Comparison of ENCODE assay signal across 12 cellular contexts in the genomic region with DNA sequence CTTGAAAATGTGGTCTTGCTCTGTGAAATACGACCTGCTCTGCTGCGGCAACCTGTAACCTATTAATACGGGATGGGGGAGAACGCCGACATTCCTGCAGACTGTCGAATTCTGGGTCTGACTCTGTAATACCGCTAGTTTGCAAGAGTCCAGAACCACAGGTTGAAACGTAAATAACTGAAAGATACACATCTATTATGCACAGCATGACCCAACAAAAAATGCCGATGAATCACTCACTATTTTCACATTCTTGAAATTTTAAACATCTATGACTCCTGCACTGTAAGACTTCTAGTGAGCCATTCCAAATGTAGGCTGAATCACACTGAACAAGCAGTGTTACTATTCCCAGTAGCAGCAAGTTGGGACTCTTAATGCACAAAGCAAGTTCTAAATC. TPM values are rescaled to one million over a fixed set of nuclear protein-coding genes. Genes with fewer than 3 reads are reported as not detected.
A peak's percentile ranks its signal among the peaks of the same experiment; 100 is the strongest.
DNase-seq lines count a peak whose midpoint lies in the region; ATAC-seq, FAIRE-seq and TF ChIP-seq lines count a peak whose summit lies in the region.
"Had no signal": no experiment of that assay in that cellular context is flagged by ENCODE, and none has a peak within 500 bp of the region (broad histone marks: within the 10 kb centered on the region; RNA-seq: fewer than 3 reads in every experiment).

No MANE protein-coding gene starts in this region.

- H3K4me3 ChIP-seq in A549 (peak overlapping the region; percentile 1; the same call in 1 of the 3 replicates), MM.1S (ENCODE audit: low read length) (no peak overlapping the region)
- H3K4me3 ChIP-seq: BLaER1, mucosa of descending colon had no signal

- H3K79me2 ChIP-seq in MM.1S (ENCODE audit: low read length), result no peaks in the 10 kb centered on the region

- POLR2A ChIA-PET in A549 (lab: Yijun Ruan, JAX), result no interaction called here

- intact Hi-C loops in Right ventricle myocardium superior (cut with DNase I), result no loop called here

- ATAC-seq in A549 (peak; percentile 90 to 93), GM18505 (IDR thresholded peaks at IDR 0.05; ENCODE audit: unreplicated experiment) (no peak), Right ventricle myocardium superior (ENCODE audit: poor library complexity) (no peak)
- ATAC-seq: mucosa of descending colon had no signal

- no peak overlapping the region for H2AFZ ChIP-seq in MM.1S (ENCODE audit: low read length)

- H3K4me2 ChIP-seq in A549 (peak overlapping the region; percentile 68), MM.1S (ENCODE audit: low read depth, low read length) (no peak overlapping the region)
- H3K4me2 ChIP-seq: BLaER1 had no signal

- peak; percentile 98 for FAIRE-seq in A549 (lab: Jason Lieb, UNC)

- no peak overlapping the region for H3K9ac ChIP-seq in MM.1S (ENCODE audit: low read length)
- H3K9ac ChIP-seq: BLaER1 had no signal

- peak overlapping the region; percentile 80 to 91 for H3K27ac ChIP-seq in A549
- no peak overlapping the region for H3K27ac ChIP-seq in MM.1S (ENCODE audit: low read length)
- H3K27ac ChIP-seq: BLaER1 had no signal

- TF ChIP-seq EP300 in A549 (IDR thresholded peaks at IDR 0.05), result peak; percentile 54 to 88; a peak in 3 of 5 replicates

- no peaks in the 10 kb centered on the region for H4K20me1 ChIP-seq in MM.1S (ENCODE audit: insufficient read depth, low read length)
- H4K20me1 ChIP-seq: BLaER1 had no signal

- DNase-seq in A549 (ENCODE audit: low read depth in 1 of 2, low spot score in 1 of 2) (peak; percentile 83 to 89), HT1080 (ENCODE audit: low read depth) (peak; percentile 98), brain pericyte (ENCODE audit: low read depth, low spot score) (peak; percentile 32), kidney glomerular epithelial cell (lab: John Stamatoyannopoulos, UW) (peak; percentile 99), middle frontal gyrus (ENCODE audit: extremely low spot score, low spot score) (no peak), Right ventricle myocardium superior (no peak), MM.1S (no peak)
- DNase-seq: activated B cell treated with CpG ODN at 0.5 μM for 24 hours; activated naive CD4-positive, alpha-beta T cell treated with anti-CD3 and anti-CD28 coated beads, Interleukin-2, amount 10 ng/mL, durations not matched to agents 7 days and 5 days; mucosa of descending colon had no signal

- TF ChIP-seq CTCF in A549 (IDR thresholded peaks at IDR 0.05) (no peak), MM.1S (IDR thresholded peaks at IDR 0.05; ENCODE audit: low read length) (no peak)

- no peaks in the 10 kb centered on the region for H3K27me3 ChIP-seq in MM.1S (replicated peaks; ENCODE audit: insufficient read depth, low read length)
- H3K27me3 ChIP-seq: BLaER1 had no signal

- no peak for TF ChIP-seq POLR2A in A549 (IDR thresholded peaks at IDR 0.05; ENCODE audit: low read length)
- TF ChIP-seq POLR2A in GM18505 (IDR thresholded peaks at IDR 0.05; ENCODE audit: borderline replicate concordance, extremely low read depth, insufficient read depth, insufficient read length), result no peak

- no peaks in the 10 kb centered on the region for H3F3A ChIP-seq in MM.1S (ENCODE audit: insufficient read depth, low read length)

- under 1% methylated on average over 9 of the region's 9 CpGs for WGBS in A549 (ENCODE audit: missing lambda C conversion rate)

- CTCF ChIA-PET in A549 (lab: Yijun Ruan, JAX), result interaction anchor here (0.8 to 19.5 kb wide), 5 partner anchors 9 to 303 kb away, joined by 3 to 410 read pairs (median 3); a partner anchor contains a TSS

- H3K36me3 ChIP-seq in MM.1S (replicated peaks; ENCODE audit: insufficient read depth, low read length), result no peaks in the 10 kb centered on the region

- H3K9me2 ChIP-seq in MM.1S (replicated peaks; ENCODE audit: insufficient read depth, low read length), result no peaks in the 10 kb centered on the region

- H3K9me3 ChIP-seq in A549 (no peaks in the 10 kb centered on the region), MM.1S (replicated peaks; ENCODE audit: insufficient read depth, low read length) (no peaks in the 10 kb centered on the region)
- H3K9me3 ChIP-seq: BLaER1, mucosa of descending colon had no signal

- H3K4me1 ChIP-seq in A549 (peaks cover 55% of the 10 kb centered on the region), MM.1S (ENCODE audit: low read length) (no peaks in the 10 kb centered on the region)
- H3K4me1 ChIP-seq: BLaER1 had no signal

- TF ChIP-seq RAD21 in A549 (conservative IDR thresholded peaks at IDR 0.05 in 1 of 2, IDR thresholded peaks at IDR 0.05 in 1 of 2), result peak; percentile 7 to 31; a peak in 2 of 5 replicates

TF ChIP-seq in A549, 52 proteins besides CTCF, POLR2A, EP300 and RAD21 (continues in another document):
- TF ChIP-seq, protein P1, sequence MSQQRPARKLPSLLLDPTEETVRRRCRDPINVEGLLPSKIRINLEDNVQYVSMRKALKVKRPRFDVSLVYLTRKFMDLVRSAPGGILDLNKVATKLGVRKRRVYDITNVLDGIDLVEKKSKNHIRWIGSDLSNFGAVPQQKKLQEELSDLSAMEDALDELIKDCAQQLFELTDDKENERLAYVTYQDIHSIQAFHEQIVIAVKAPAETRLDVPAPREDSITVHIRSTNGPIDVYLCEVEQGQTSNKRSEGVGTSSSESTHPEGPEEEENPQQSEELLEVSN (IDR thresholded peaks at IDR 0.05; ENCODE audit: borderline replicate concordance, low read depth), result no peak
- peak; percentile 99 for TF ChIP-seq GATA3 (IDR thresholded peaks at IDR 0.05; ENCODE audit: borderline replicate concordance)
- TF ChIP-seq ESRRA (IDR thresholded peaks at IDR 0.05; ENCODE audit: borderline replicate concordance, low read length), result no peak
- TF ChIP-seq NFE2L2 (conservative IDR thresholded peaks at IDR 0.05; ENCODE audit: low read length), result peak; percentile 56; the same call in 1 of the 2 replicates
- TF ChIP-seq ZNF302 (CRISPR knock-in tag; IDR thresholded peaks at IDR 0.05), result no peak
- TF ChIP-seq KDM1A (IDR thresholded peaks at IDR 0.05; ENCODE audit: low read depth), result no peak
- peak; percentile 94 for TF ChIP-seq FOSL2 (IDR thresholded peaks at IDR 0.05)
- TF ChIP-seq FOSL2 (CRISPR knock-in tag; IDR thresholded peaks at IDR 0.05), result peak; percentile 98
- no peak for TF ChIP-seq BHLHE40 (IDR thresholded peaks at IDR 0.05; ENCODE audit: low read depth, low read length)
- TF ChIP-seq MAFK (IDR thresholded peaks at IDR 0.05; ENCODE audit: partially characterized antibody), result peak; percentile 91
- TF ChIP-seq, protein P2, sequence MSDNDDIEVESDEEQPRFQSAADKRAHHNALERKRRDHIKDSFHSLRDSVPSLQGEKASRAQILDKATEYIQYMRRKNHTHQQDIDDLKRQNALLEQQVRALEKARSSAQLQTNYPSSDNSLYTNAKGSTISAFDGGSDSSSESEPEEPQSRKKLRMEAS (IDR thresholded peaks at IDR 0.05), result peak; percentile 84
- TF ChIP-seq ZC3H11A (IDR thresholded peaks at IDR 0.05), result no peak
- TF ChIP-seq RNF2 (IDR thresholded peaks at IDR 0.05; ENCODE audit: borderline replicate concordance, low read depth), result no peak
- no peak for TF ChIP-seq TP53 (CRISPR knock-in tag; IDR thresholded peaks at IDR 0.05)
- TF ChIP-seq, protein P3, sequence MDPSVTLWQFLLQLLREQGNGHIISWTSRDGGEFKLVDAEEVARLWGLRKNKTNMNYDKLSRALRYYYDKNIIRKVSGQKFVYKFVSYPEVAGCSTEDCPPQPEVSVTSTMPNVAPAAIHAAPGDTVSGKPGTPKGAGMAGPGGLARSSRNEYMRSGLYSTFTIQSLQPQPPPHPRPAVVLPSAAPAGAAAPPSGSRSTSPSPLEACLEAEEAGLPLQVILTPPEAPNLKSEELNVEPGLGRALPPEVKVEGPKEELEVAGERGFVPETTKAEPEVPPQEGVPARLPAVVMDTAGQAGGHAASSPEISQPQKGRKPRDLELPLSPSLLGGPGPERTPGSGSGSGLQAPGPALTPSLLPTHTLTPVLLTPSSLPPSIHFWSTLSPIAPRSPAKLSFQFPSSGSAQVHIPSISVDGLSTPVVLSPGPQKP (IDR thresholded peaks at IDR 0.05; ENCODE audit: low read depth, low read length), result no peak

RNA-seq across cellular contexts. Expression of a gene that starts 20.4 kb away (rescaled TPM):
- 32.1 and 34.2 TPM in 2 replicates for polyA plus RNA-seq in A549 (2011; rRNA removed)
- polyA plus RNA-seq in A549 (2012; cell fraction: cytosol; rRNA removed), result 18.0 and 21.3 TPM in 2 replicates
- 20.1 and 22.7 TPM in 2 replicates for polyA plus RNA-seq in A549 (2012; cell fraction: nucleus; rRNA removed)
- 20.0 to 21.7 TPM (median 21.5 TPM) in 3 replicates for polyA plus RNA-seq in A549 (2017; fragmentation: RNase III; extraction: RNeasy Plus Mini Kit Qiagen cat#74134 plus additional on column Dnase treatment)
- polyA minus RNA-seq in A549 (2011; rRNA and poly(A)+ RNA removed), result 135 and 173 TPM in 2 replicates
- total RNA-seq in HT1080 (2014; rRNA removed; shearing (Covaris generic)), result 7.6 and 16.1 TPM in 2 replicates
- 17.4 and 17.8 TPM in 2 replicates for polyA plus RNA-seq in HT1080 (2015; cell fraction: cytosol; rRNA removed)
- 37.8 and 51.2 TPM in 2 replicates for polyA plus RNA-seq in HT1080 (2015; cell fraction: nucleus; rRNA removed)
- 26.3 TPM for total RNA-seq in Right ventricle myocardium superior

RNA-seq across cellular contexts. Expression of a gene that starts 38.2 kb away (rescaled TPM):
- 29.5 and 35.1 TPM in 2 replicates for polyA plus RNA-seq in A549 (2011; rRNA removed)
- 42.9 and 53.3 TPM in 2 replicates for polyA plus RNA-seq in A549 (2012; cell fraction: cytosol; rRNA removed)
- 35.4 and 40.6 TPM in 2 replicates for polyA plus RNA-seq in A549 (2012; cell fraction: nucleus; rRNA removed)
- 28.5 to 31.5 TPM (median 30.8 TPM) in 3 replicates for polyA plus RNA-seq in A549 (2017; fragmentation: RNase III; extraction: RNeasy Plus Mini Kit Qiagen cat#74134 plus additional on column Dnase treatment)
- polyA minus RNA-seq in A549 (2011; rRNA and poly(A)+ RNA removed), result 47.1 and 53.6 TPM in 2 replicates
- total RNA-seq in HT1080 (2014; rRNA removed; shearing (Covaris generic)), result 27.0 and 39.4 TPM in 2 replicates
- polyA plus RNA-seq in HT1080 (2015; cell fraction: cytosol; rRNA removed), result 25.3 and 26.4 TPM in 2 replicates
- 15.0 and 20.9 TPM in 2 replicates for polyA plus RNA-seq in HT1080 (2015; cell fraction: nucleus; rRNA removed)
- 2.0 TPM for total RNA-seq in Right ventricle myocardium superior

RNA-seq across cellular contexts. Expression of a gene that starts 57.8 kb away (rescaled TPM):
- polyA plus RNA-seq in A549 (2011; rRNA removed), result 36.1 and 51.8 TPM in 2 replicates
- polyA plus RNA-seq in A549 (2012; cell fraction: cytosol; rRNA removed), result 47.7 and 57.8 TPM in 2 replicates
- polyA plus RNA-seq in A549 (2012; cell fraction: nucleus; rRNA removed), result 87.8 and 97.5 TPM in 2 replicates
- polyA plus RNA-seq in A549 (2017; fragmentation: RNase III; extraction: RNeasy Plus Mini Kit Qiagen cat#74134 plus additional on column Dnase treatment), result 45.5 to 49.0 TPM (median 47.6 TPM) in 3 replicates
- 75.5 and 86.7 TPM in 2 replicates for polyA minus RNA-seq in A549 (2011; rRNA and poly(A)+ RNA removed)
- total RNA-seq in HT1080 (2014; rRNA removed; shearing (Covaris generic)), result 34.9 and 43.5 TPM in 2 replicates
- 29.7 and 31.9 TPM in 2 replicates for polyA plus RNA-seq in HT1080 (2015; cell fraction: cytosol; rRNA removed)
- 46.0 and 50.7 TPM in 2 replicates for polyA plus RNA-seq in HT1080 (2015; cell fraction: nucleus; rRNA removed)
- total RNA-seq in Right ventricle myocardium superior, result 12.2 TPM

Comparison
In these comparisons a context has a peak if more than half of its experiments do, and no peak if none do; other contexts are left out.
1. ATAC-seq: peak in A549 (2 of 2); none in GM18505 (single experiment) and Right ventricle myocardium superior (single experiment).
2. DNase-seq: peak in A549 (2 of 2), HT1080 (single experiment), brain pericyte (single experiment) and kidney glomerular epithelial cell (single experiment); none in middle frontal gyrus (single experiment), Right ventricle myocardium superior (single experiment) and MM.1S (single experiment).